ENCODE assay signal across 1 cellular context in the genomic region with DNA sequence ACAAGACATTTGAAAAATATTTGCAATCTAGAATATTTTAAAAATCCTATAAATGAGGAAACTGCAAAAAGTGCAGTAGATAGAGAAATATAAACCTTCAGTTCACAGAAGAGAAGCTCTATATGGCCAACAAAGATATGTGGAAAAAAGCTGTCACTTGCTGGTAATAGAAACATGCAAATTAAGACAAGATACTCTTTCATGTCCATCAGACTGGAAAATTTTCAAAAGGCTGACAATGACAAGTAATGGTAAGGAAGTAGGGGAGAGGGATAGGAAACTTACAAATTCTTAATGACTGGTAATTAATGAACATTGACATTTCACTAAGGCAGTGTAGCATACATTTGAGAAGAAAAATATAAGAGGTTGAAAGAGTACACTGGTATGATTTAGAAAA.
A peak's percentile ranks its signal among the peaks of the same experiment; 100 is the strongest.
TF ChIP-seq lines count a peak whose summit lies in the region.

No MANE protein-coding gene starts in this region.

TF ChIP-seq in GM12878, 131 proteins besides CTCF, POLR2A, EP300 and RAD21 (continued from another document):
- TF ChIP-seq, protein P1, sequence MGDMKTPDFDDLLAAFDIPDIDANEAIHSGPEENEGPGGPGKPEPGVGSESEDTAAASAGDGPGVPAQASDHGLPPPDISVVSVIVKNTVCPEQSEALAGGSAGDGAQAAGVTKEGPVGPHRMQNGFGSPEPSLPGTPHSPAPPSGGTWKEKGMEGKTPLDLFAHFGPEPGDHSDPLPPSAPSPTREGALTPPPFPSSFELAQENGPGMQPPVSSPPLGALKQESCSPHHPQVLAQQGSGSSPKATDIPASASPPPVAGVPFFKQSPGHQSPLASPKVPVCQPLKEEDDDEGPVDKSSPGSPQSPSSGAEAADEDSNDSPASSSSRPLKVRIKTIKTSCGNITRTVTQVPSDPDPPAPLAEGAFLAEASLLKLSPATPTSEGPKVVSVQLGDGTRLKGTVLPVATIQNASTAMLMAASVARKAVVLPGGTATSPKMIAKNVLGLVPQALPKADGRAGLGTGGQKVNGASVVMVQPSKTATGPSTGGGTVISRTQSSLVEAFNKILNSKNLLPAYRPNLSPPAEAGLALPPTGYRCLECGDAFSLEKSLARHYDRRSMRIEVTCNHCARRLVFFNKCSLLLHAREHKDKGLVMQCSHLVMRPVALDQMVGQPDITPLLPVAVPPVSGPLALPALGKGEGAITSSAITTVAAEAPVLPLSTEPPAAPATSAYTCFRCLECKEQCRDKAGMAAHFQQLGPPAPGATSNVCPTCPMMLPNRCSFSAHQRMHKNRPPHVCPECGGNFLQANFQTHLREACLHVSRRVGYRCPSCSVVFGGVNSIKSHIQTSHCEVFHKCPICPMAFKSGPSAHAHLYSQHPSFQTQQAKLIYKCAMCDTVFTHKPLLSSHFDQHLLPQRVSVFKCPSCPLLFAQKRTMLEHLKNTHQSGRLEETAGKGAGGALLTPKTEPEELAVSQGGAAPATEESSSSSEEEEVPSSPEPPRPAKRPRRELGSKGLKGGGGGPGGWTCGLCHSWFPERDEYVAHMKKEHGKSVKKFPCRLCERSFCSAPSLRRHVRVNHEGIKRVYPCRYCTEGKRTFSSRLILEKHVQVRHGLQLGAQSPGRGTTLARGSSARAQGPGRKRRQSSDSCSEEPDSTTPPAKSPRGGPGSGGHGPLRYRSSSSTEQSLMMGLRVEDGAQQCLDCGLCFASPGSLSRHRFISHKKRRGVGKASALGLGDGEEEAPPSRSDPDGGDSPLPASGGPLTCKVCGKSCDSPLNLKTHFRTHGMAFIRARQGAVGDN (IDR thresholded peaks at IDR 0.05), result no peak
- peak; percentile 54; the same call in 1 of the 2 replicates for TF ChIP-seq NFIC (IDR thresholded peaks at IDR 0.05; ENCODE audit: low read depth, low read length)
- peak; percentile 64; the same call in 1 of the 2 replicates for TF ChIP-seq MEF2A (IDR thresholded peaks at IDR 0.05; ENCODE audit: insufficient read depth, low read depth, low read length)
- TF ChIP-seq, protein P2, sequence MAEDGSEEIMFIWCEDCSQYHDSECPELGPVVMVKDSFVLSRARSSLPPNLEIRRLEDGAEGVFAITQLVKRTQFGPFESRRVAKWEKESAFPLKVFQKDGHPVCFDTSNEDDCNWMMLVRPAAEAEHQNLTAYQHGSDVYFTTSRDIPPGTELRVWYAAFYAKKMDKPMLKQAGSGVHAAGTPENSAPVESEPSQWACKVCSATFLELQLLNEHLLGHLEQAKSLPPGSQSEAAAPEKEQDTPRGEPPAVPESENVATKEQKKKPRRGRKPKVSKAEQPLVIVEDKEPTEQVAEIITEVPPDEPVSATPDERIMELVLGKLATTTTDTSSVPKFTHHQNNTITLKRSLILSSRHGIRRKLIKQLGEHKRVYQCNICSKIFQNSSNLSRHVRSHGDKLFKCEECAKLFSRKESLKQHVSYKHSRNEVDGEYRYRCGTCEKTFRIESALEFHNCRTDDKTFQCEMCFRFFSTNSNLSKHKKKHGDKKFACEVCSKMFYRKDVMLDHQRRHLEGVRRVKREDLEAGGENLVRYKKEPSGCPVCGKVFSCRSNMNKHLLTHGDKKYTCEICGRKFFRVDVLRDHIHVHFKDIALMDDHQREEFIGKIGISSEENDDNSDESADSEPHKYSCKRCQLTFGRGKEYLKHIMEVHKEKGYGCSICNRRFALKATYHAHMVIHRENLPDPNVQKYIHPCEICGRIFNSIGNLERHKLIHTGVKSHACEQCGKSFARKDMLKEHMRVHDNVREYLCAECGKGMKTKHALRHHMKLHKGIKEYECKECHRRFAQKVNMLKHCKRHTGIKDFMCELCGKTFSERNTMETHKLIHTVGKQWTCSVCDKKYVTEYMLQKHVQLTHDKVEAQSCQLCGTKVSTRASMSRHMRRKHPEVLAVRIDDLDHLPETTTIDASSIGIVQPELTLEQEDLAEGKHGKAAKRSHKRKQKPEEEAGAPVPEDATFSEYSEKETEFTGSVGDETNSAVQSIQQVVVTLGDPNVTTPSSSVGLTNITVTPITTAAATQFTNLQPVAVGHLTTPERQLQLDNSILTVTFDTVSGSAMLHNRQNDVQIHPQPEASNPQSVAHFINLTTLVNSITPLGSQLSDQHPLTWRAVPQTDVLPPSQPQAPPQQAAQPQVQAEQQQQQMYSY (CRISPR knock-in tag; IDR thresholded peaks at IDR 0.05), result no peak
- TF ChIP-seq ATF7 (IDR thresholded peaks at IDR 0.05; ENCODE audit: low read depth), result peak; percentile 54; the same call in 1 of the 2 replicates
- 0 out of 2 replicates have a peak, but pooled peaks have one; percentile 20 for TF ChIP-seq CREB1 (IDR thresholded peaks at IDR 0.05; ENCODE audit: low read depth)
- TF ChIP-seq CREM (IDR thresholded peaks at IDR 0.05; ENCODE audit: low read depth), result peak; percentile 38; the same call in 1 of the 2 replicates
- TF ChIP-seq, protein P3, sequence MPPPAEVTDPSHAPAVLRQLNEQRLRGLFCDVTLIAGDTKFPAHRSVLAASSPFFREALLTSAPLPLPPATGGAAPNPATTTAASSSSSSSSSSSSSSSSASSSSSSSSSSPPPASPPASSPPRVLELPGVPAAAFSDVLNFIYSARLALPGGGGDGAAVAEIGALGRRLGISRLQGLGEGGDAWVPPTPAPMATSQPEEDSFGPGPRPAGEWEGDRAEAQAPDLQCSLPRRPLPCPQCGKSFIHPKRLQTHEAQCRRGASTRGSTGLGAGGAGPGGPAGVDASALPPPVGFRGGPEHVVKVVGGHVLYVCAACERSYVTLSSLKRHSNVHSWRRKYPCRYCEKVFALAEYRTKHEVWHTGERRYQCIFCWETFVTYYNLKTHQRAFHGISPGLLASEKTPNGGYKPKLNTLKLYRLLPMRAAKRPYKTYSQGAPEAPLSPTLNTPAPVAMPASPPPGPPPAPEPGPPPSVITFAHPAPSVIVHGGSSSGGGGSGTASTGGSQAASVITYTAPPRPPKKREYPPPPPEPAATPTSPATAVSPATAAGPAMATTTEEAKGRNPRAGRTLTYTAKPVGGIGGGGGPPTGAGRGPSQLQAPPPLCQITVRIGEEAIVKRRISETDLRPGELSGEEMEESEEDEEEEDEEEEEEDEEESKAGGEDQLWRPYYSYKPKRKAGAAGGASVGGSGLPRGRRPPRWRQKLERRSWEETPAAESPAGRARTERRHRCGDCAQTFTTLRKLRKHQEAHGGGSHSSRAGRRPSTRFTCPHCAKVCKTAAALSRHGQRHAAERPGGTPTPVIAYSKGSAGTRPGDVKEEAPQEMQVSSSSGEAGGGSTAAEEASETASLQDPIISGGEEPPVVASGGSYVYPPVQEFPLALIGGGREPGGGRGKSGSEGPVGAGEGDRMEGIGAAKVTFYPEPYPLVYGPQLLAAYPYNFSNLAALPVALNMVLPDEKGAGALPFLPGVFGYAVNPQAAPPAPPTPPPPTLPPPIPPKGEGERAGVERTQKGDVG (CRISPR knock-in tag; IDR thresholded peaks at IDR 0.05), result no peak
- TF ChIP-seq NBN (IDR thresholded peaks at IDR 0.05), result no peak
- no peak for TF ChIP-seq MEF2B (IDR thresholded peaks at IDR 0.05; ENCODE audit: partially characterized antibody, poor library complexity, severe bottlenecking)
- 0 out of 3 replicates have a peak, but pooled peaks have one; percentile 54 for TF ChIP-seq POU2F2 (IDR thresholded peaks at IDR 0.05; ENCODE audit: borderline replicate concordance, low read depth, low read length)
- no peak for TF ChIP-seq JUND (IDR thresholded peaks at IDR 0.05; ENCODE audit: low read depth, low read length)
- peak; percentile 77 for TF ChIP-seq TCF7 (IDR thresholded peaks at IDR 0.05; ENCODE audit: borderline replicate concordance)
- TF ChIP-seq BCL11A (IDR thresholded peaks at IDR 0.05; ENCODE audit: low read depth, low read length), result peak; percentile 39; the same call in 1 of the 2 replicates
- TF ChIP-seq, protein P4, sequence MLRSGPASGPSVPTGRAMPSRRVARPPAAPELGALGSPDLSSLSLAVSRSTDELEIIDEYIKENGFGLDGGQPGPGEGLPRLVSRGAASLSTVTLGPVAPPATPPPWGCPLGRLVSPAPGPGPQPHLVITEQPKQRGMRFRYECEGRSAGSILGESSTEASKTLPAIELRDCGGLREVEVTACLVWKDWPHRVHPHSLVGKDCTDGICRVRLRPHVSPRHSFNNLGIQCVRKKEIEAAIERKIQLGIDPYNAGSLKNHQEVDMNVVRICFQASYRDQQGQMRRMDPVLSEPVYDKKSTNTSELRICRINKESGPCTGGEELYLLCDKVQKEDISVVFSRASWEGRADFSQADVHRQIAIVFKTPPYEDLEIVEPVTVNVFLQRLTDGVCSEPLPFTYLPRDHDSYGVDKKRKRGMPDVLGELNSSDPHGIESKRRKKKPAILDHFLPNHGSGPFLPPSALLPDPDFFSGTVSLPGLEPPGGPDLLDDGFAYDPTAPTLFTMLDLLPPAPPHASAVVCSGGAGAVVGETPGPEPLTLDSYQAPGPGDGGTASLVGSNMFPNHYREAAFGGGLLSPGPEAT (IDR thresholded peaks at IDR 0.05; ENCODE audit: low read depth), result no peak; the same call in none of the 2 replicates
- TF ChIP-seq, protein P5, sequence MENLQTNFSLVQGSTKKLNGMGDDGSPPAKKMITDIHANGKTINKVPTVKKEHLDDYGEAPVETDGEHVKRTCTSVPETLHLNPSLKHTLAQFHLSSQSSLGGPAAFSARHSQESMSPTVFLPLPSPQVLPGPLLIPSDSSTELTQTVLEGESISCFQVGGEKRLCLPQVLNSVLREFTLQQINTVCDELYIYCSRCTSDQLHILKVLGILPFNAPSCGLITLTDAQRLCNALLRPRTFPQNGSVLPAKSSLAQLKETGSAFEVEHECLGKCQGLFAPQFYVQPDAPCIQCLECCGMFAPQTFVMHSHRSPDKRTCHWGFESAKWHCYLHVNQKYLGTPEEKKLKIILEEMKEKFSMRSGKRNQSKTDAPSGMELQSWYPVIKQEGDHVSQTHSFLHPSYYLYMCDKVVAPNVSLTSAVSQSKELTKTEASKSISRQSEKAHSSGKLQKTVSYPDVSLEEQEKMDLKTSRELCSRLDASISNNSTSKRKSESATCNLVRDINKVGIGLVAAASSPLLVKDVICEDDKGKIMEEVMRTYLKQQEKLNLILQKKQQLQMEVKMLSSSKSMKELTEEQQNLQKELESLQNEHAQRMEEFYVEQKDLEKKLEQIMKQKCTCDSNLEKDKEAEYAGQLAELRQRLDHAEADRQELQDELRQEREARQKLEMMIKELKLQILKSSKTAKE (IDR thresholded peaks at IDR 0.05; ENCODE audit: low read depth, poor library complexity, severe bottlenecking), result peak; percentile 40
